Comparison of ENCODE assay signal across 8 cellular contexts in the genomic region with DNA sequence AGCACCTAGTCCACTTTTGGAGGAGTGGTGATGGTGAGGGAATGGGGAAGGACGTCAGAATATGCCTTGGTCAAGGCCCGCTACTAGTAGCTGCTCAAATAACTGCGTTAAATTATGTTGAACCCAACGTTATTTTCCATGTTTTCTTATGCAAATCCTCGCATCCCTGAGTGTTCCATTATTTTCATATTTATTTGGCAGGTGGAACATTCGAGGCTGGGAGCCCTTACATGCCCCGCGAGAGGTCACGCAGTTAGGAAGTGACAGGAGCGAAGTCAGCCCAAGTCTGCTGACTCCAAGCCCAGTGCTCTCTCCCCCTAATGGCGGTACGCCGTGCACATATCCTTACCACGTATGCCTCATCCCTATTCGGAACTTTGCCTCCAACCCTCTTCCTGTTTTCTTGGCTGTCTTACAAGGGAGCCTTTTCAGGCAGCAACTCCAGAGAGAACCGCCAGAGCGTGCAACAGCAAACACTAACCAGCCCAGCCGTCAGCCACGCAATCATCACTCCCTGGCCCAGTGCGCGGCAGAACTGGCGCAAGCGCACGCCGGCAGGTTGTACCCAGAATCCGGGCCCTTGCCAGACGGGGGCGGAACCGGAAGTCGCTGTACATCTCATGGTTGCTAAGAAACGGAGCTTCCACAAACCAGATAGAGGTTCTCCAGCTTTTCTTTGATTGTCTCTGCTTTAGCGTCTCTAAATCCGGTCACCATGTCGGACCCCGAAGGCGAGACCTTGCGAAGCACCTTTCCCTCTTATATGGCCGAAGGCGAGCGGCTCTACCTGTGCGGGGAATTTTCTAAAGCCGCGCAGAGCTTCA. TPM values are rescaled to one million over a fixed set of nuclear protein-coding genes. Genes with fewer than 3 reads are reported as not detected.
DNase-seq lines count a peak whose midpoint lies in the region; ATAC-seq and TF ChIP-seq lines count a peak whose summit lies in the region.

A gene with protein sequence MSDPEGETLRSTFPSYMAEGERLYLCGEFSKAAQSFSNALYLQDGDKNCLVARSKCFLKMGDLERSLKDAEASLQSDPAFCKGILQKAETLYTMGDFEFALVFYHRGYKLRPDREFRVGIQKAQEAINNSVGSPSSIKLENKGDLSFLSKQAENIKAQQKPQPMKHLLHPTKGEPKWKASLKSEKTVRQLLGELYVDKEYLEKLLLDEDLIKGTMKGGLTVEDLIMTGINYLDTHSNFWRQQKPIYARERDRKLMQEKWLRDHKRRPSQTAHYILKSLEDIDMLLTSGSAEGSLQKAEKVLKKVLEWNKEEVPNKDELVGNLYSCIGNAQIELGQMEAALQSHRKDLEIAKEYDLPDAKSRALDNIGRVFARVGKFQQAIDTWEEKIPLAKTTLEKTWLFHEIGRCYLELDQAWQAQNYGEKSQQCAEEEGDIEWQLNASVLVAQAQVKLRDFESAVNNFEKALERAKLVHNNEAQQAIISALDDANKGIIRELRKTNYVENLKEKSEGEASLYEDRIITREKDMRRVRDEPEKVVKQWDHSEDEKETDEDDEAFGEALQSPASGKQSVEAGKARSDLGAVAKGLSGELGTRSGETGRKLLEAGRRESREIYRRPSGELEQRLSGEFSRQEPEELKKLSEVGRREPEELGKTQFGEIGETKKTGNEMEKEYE (plus strand): TSS at position 609 of the 824 bp plus-strand sequence. CDS start 107 bp downstream, at position 716.

- H3K27me3 ChIP-seq in BE2C, result no peaks in the 10 kb centered on the region
- no peaks in the 10 kb centered on the region for H3K27me3 ChIP-seq in layer of hippocampus (ENCODE audit: control insufficient read depth, insufficient read depth, low read length)

- CTCF ChIA-PET in activated CD4-positive, alpha-beta T cell treated with anti-CD3 and anti-CD28 coated beads for 36 hours (lab: Charles Lee), result interaction anchor here (0.7 to 3.2 kb wide), 15 partner anchors 9 to 610 kb away, joined by 3 to 25 read pairs (median 4); a partner anchor contains a TSS

- H3K9me3 Mint-ChIP-seq in activated CD4-positive, alpha-beta T cell treated with anti-CD3 and anti-CD28 coated beads for 36 hours (ENCODE audit: low read depth), result no peaks in the 10 kb centered on the region

- POLR2A ChIA-PET in activated CD4-positive, alpha-beta T cell treated with anti-CD3 and anti-CD28 coated beads for 36 hours (lab: Charles Lee), result interaction anchor here (0.6 to 1.7 kb wide), 9 partner anchors 12 to 1369 kb away, joined by 3 to 14 read pairs (median 3); a partner anchor contains a TSS

- intact Hi-C loops in activated CD4-positive, alpha-beta T cell treated with anti-CD3 and anti-CD28 coated beads for 36 hours (cut with DNase I, micrococcal nuclease), result loop anchor here (1.0 to 5.0 kb wide), 9 partner anchors 11 to 242 kb away; a partner anchor contains a TSS

- DNase-seq in BE2C (peak; percentile 98), NCI-H510A treated with DMSO at 0.1 percent for 48 hours (lab: John Stamatoyannopoulos, UW) (peak; percentile 96)
- DNase-seq in activated CD4-positive, alpha-beta T cell treated with anti-CD3 and anti-CD28 coated beads for 36 hours, result peak; percentile 98
- peak; percentile 86 to 94 (median 91) for DNase-seq in stimulated activated CD4-positive, alpha-beta T cell treated with anti-CD3 and anti-CD28 coated beads, Interleukin-1b, Interleukin-23, amount 100 ng/mL, for 24 hours (ENCODE audit: low read depth in 4 of 4, low spot score in 1 of 4)

- TF ChIP-seq POLR2A in GM19193 (IDR thresholded peaks at IDR 0.05; ENCODE audit: extremely low read depth, insufficient read depth, insufficient read length), result peak; percentile 93

- peak; percentile 89 for ATAC-seq in HG03439 (IDR thresholded peaks at IDR 0.05; ENCODE audit: unreplicated experiment)
- peak; percentile 99 for ATAC-seq in activated CD4-positive, alpha-beta T cell treated with anti-CD3 and anti-CD28 coated beads for 36 hours

- peak within 1 kb of the TSS; percentile 74 for H3K4me3 ChIP-seq in BE2C (ENCODE audit: low read depth, low read length)

- TF ChIP-seq CTCF in BE2C (IDR thresholded peaks at IDR 0.05; ENCODE audit: low read depth, low read length), result peak; percentile 54

- peaks cover 6% of the 10 kb centered on the region for H3K36me3 Mint-ChIP-seq in activated CD4-positive, alpha-beta T cell treated with anti-CD3 and anti-CD28 coated beads for 36 hours (ENCODE audit: low read depth)

- peaks cover under 1% of the 10 kb centered on the region for H3K36me3 ChIP-seq in BE2C

- peaks cover 21% of the 10 kb centered on the region for H3K4me1 Mint-ChIP-seq in activated CD4-positive, alpha-beta T cell treated with anti-CD3 and anti-CD28 coated beads for 36 hours

- H3K4me3 Mint-ChIP-seq in activated CD4-positive, alpha-beta T cell treated with anti-CD3 and anti-CD28 coated beads for 36 hours, result peak within 1 kb of the TSS; percentile 96

- H3K27ac ChIP-seq in cingulate gyrus (ENCODE audit: low read depth, low read length) (peak within 1 kb of the TSS; percentile 83), layer of hippocampus (ENCODE audit: low read depth, low read length) (peak within 1 kb of the TSS; percentile 58)

- peaks cover 4% of the 10 kb centered on the region for H3K4me1 ChIP-seq in BE2C

- H3K27me3 Mint-ChIP-seq in activated CD4-positive, alpha-beta T cell treated with anti-CD3 and anti-CD28 coated beads for 36 hours, result no peaks in the 10 kb centered on the region

- H3K9me3 ChIP-seq in BE2C, result no peaks in the 10 kb centered on the region

- peak within 1 kb of the TSS; percentile 98 for H3K27ac Mint-ChIP-seq in activated CD4-positive, alpha-beta T cell treated with anti-CD3 and anti-CD28 coated beads for 36 hours

RNA-seq across cellular contexts. Expression of the gene that starts here (rescaled TPM):
- polyA plus RNA-seq in BE2C (2012; ENCODE audit: insufficient read depth, insufficient read length, low read depth), result 1.8 TPM
- total RNA-seq in activated CD4-positive, alpha-beta T cell treated with anti-CD3 and anti-CD28 coated beads for 36 hours, result 1 to 10 TPM in 1 of 2 experiments, under 1 TPM in 1; 0.81 to 1.1 TPM

Comparison
In these comparisons a context has a peak if more than half of its experiments do, and no peak if none do; other contexts are left out.
1. Peak in every context shown above with its lines: DNase-seq, ATAC-seq, H3K4me3 ChIP-seq and H3K27ac ChIP-seq.